In the genomic region with DNA sequence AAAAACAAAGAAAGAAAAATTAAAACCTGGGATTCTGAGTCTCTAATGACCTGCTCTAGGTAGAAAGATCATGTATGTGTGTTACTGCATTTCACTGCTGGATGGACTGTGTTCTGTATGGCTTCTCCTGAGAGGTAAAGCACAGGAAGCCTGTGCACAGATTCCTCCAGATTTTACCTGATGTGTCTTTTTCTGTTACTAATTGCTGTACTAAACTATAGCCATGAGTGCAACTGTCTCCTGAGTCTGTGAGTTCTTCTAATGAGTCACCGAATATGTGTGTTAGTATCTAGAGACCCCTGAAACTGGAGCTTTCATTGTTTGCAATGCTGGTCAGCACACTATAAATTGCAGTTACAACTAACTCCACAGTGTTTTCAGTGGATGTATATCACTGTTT, we compare ENCODE assay signal across 19 cellular contexts.
DNase-seq lines count a peak whose midpoint lies in the region; ATAC-seq and TF ChIP-seq lines count a peak whose summit lies in the region.
"Had no signal": no experiment of that assay in that cellular context is flagged by ENCODE, and none has a peak within 500 bp of the region (broad histone marks: within the 10 kb centered on the region; RNA-seq: fewer than 3 reads in every experiment).

No MANE protein-coding gene starts in this region.

- H3K9me2 ChIP-seq in GM23338 (ENCODE audit: insufficient read depth): no peaks in the 10 kb centered on the region

- no peak overlapping the region for H3K4me3 Mint-ChIP-seq in GM23338
- no peak overlapping the region for H3K4me3 Mint-ChIP-seq in mesothelial cell of epicardium

- peaks cover 3% of the 10 kb centered on the region; the same call in 1 of the 2 replicates for H3K4me1 ChIP-seq in GM23338 (ENCODE audit: insufficient read depth)

- in situ Hi-C loops in GM13977 (cut with MboI; ENCODE audit: low pct_unique_long_range_greater_than_20kb, low sequenced_read_pairs, unreplicated experiment): no loop called here

- H3K27ac ChIP-seq in GM23338 (ENCODE audit: low read depth) (0 out of 2 replicates have a peak overlapping the region, but pooled peaks have one; percentile 13), substantia nigra (ENCODE audit: low read depth, low read length, poor library complexity, severe bottlenecking) (no peak overlapping the region)
- H3K27ac ChIP-seq: suprapubic skin had no signal

- no peak overlapping the region for H2AFZ ChIP-seq in GM23338

- no peaks in the 10 kb centered on the region for H3K79me2 ChIP-seq in GM23338 (replicated peaks; ENCODE audit: insufficient read depth)

- no peaks in the 10 kb centered on the region for H3K27me3 ChIP-seq in GM23338 (ENCODE audit: insufficient read depth)
- H3K27me3 ChIP-seq: suprapubic skin had no signal

- H3K27ac Mint-ChIP-seq in GM23338 (peak overlapping the region; percentile 35; the same call in 1 of the 2 replicates), mesothelial cell of epicardium (peak overlapping the region; percentile 93)

- ATAC-seq in GM23338 (no peak), HG03469 (IDR thresholded peaks at IDR 0.05; ENCODE audit: unreplicated experiment) (peak; percentile 63), GM18907 (IDR thresholded peaks at IDR 0.05; ENCODE audit: unreplicated experiment) (no peak), GM21447 (IDR thresholded peaks at IDR 0.05; ENCODE audit: unreplicated experiment) (no peak)
- ATAC-seq: HCT116 had no signal

- no peaks in the 10 kb centered on the region for H4K20me1 ChIP-seq in GM23338 (replicated peaks; ENCODE audit: insufficient read depth)

- no peak overlapping the region for H3K4me3 ChIP-seq in GM23338
- H3K4me3 ChIP-seq: suprapubic skin had no signal

- peaks cover 4% of the 10 kb centered on the region; the same call in 1 of the 2 replicates for H3K36me3 ChIP-seq in GM23338 (ENCODE audit: insufficient read depth)
- H3K36me3 ChIP-seq: suprapubic skin had no signal

- H3K4me2 ChIP-seq in GM23338: no peak overlapping the region

- peaks cover 17% of the 10 kb centered on the region for H3K36me3 Mint-ChIP-seq in GM23338 (ENCODE audit: low read depth)
- peaks cover 10% of the 10 kb centered on the region for H3K36me3 Mint-ChIP-seq in mesothelial cell of epicardium

- TF ChIP-seq CTCF in GM13977 (IDR thresholded peaks at IDR 0.05; ENCODE audit: extremely low read depth, insufficient read depth, missing control alignments): no peak
- no peak for TF ChIP-seq CTCF in GM23338 (conservative IDR thresholded peaks at IDR 0.05; ENCODE audit: low read depth in 2 of 2)
- TF ChIP-seq CTCF in mesothelial cell of epicardium (IDR thresholded peaks at IDR 0.05; ENCODE audit: unreplicated experiment): no peak

- peaks cover 9% of the 10 kb centered on the region; the same call in 2 of the 3 replicates for H3K4me1 Mint-ChIP-seq in GM23338
- peaks cover 37% of the 10 kb centered on the region for H3K4me1 Mint-ChIP-seq in mesothelial cell of epicardium

- H3K9me3 Mint-ChIP-seq in GM23338 (peaks cover 10% of the 10 kb centered on the region; the same call in 2 of the 3 replicates), mesothelial cell of epicardium (peaks cover 8% of the 10 kb centered on the region)

- DNase-seq in GM13977 (ENCODE audit: low spot score): peak; percentile 10
- no peak for DNase-seq in GM23338 (ENCODE audit: low spot score)
- no peak for DNase-seq in mesothelial cell of epicardium (ENCODE audit: low spot score in 2 of 2, unreplicated experiment in 2 of 2)
- DNase-seq in NCI-H2107 (lab: John Stamatoyannopoulos, UW): no peak
- no peak for DNase-seq in substantia nigra (lab: John Stamatoyannopoulos, UW)
- DNase-seq: activated CD4-positive, alpha-beta T cell treated with anti-CD3 and anti-CD28 coated beads, Interleukin-2, amount 50 U/mL, for 1 hour; activated naive CD4-positive, alpha-beta T cell treated with Interleukin-2 at 50 U/mL for 16 hours; anterior cingulate cortex; cortex of kidney; foreskin fibroblast; NCI-H2171 treated with DMSO at 0.1 percent for 48 hours; NCI-H748 treated with DMSO at 0.1 percent for 48 hours; occipital lobe; stimulated activated CD4-positive, alpha-beta T cell treated with anti-CD3 and anti-CD28 coated beads, Interleukin-2, amount 100 ng/mL, for 48 hours had no signal

- no peaks in the 10 kb centered on the region for H3F3A ChIP-seq in GM23338 (replicated peaks; ENCODE audit: low read depth)

- peaks cover 2% of the 10 kb centered on the region for H3K27me3 Mint-ChIP-seq in GM23338 (ENCODE audit: insufficient read depth, low read depth, poor library complexity)
- H3K27me3 Mint-ChIP-seq in mesothelial cell of epicardium (ENCODE audit: low read depth): no peaks in the 10 kb centered on the region

TF ChIP-seq in GM23338, 12 proteins besides CTCF, POLR2A, EP300 and RAD21 (continues in another document):
- TF ChIP-seq, protein P1, sequence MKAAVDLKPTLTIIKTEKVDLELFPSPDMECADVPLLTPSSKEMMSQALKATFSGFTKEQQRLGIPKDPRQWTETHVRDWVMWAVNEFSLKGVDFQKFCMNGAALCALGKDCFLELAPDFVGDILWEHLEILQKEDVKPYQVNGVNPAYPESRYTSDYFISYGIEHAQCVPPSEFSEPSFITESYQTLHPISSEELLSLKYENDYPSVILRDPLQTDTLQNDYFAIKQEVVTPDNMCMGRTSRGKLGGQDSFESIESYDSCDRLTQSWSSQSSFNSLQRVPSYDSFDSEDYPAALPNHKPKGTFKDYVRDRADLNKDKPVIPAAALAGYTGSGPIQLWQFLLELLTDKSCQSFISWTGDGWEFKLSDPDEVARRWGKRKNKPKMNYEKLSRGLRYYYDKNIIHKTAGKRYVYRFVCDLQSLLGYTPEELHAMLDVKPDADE (IDR thresholded peaks at IDR 0.05): no peak
- TF ChIP-seq NANOG (IDR thresholded peaks at IDR 0.05; ENCODE audit: borderline replicate concordance) (no peak), ZNF114 (CRISPR knock-in tag; IDR thresholded peaks at IDR 0.05) (no peak), POLR2AphosphoS5 (IDR thresholded peaks at IDR 0.05; ENCODE audit: low read depth) (no peak), ZNF462 (CRISPR knock-in tag; IDR thresholded peaks at IDR 0.05) (no peak), JUNB (IDR thresholded peaks at IDR 0.05; ENCODE audit: unreplicated experiment) (no peak), CREB1 (CRISPR knock-in tag; IDR thresholded peaks at IDR 0.05; ENCODE audit: low read depth) (no peak)
